8 cellular contexts compared by ENCODE assay signal in the genomic region with DNA sequence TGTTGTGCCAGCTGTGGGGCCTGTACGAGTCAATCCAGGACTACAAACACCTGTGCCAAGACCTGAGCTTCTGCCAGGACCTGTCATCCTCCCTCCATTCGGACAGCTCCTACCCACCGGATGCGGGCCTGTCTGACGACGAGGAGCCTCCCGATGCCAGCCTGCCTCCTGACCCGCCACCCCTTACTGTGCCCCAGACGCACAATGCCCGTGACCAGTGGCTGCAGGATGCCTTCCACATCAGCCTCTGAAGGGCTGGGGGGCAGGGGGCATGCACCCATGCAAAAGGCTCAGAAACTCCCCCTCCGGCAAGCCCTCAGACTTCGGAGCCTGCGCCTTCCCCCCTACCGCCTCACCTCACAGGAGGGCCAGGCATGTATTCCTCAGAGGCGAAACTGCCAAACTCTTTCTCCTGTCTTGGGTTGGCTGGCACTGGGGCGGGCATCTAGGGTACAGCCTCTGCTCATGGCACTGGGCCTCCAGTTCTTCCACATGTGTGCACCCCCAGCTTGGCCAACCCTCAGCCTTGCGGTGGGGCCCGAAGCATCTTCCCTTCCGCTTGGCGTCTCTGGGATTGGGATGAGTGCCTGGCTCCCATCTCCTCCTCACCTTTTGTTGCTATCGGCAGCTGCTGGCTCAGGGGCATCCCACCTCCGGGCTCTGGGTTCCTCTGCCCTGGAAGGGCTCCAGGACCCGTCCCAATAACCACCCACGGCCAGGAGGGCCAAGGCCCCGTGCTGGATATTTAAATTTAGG. TPM values are rescaled to one million over a fixed set of nuclear protein-coding genes. Genes with fewer than 3 reads are reported as not detected.
A peak's percentile ranks its signal among the peaks of the same experiment; 100 is the strongest.
DNase-seq lines count a peak whose midpoint lies in the region; TF ChIP-seq lines count a peak whose summit lies in the region.

No MANE protein-coding gene starts in this region.

- peak overlapping the region; percentile 90 to 97 (median 94) for H3K27ac ChIP-seq in Peyer's patch
- H3K27ac ChIP-seq in epithelial cell of prostate, result peak overlapping the region; percentile 96
- H3K27ac ChIP-seq in parathyroid adenoma, result peak overlapping the region; percentile 90

- no peaks in the 10 kb centered on the region for H3K36me3 ChIP-seq in Peyer's patch
- H3K36me3 ChIP-seq in parathyroid adenoma (ENCODE audit: control insufficient read depth, insufficient read depth, low read length), result no peaks in the 10 kb centered on the region

- H2AFZ ChIP-seq in parathyroid adenoma, result peak overlapping the region; percentile 22

- TF ChIP-seq CTCF in Calu3 (IDR thresholded peaks at IDR 0.05; ENCODE audit: unreplicated experiment) (no peak), Peyer's patch (IDR thresholded peaks at IDR 0.05) (no peak), parathyroid adenoma (IDR thresholded peaks at IDR 0.05) (no peak)

- intact Hi-C loops in Calu3 (cut with micrococcal nuclease; ENCODE audit: unreplicated experiment), result no loop called here

- CTCF ChIA-PET in Calu3 (lab: Charles Lee), result interaction anchor here (1.1 to 4.0 kb wide), 4 partner anchors 20 to 42 kb away, joined by 3 to 39 read pairs (median 4); a partner anchor contains a TSS

- H3K4me3 ChIP-seq in Peyer's patch (peak overlapping the region; percentile 77 to 96 (median 87)), parathyroid adenoma (ENCODE audit: low read depth, low read length) (peak overlapping the region; percentile 59)

- H3K4me1 Mint-ChIP-seq in Calu3 (ENCODE audit: low read depth, unreplicated experiment), result peaks cover 49% of the 10 kb centered on the region

- BruUV-seq in Calu3 (replicated peaks; lab: Mats Ljungman, UMichigan), result TSS peak; percentile 8

- H3K27me3 ChIP-seq in Peyer's patch (no peaks in the 10 kb centered on the region), parathyroid adenoma (ENCODE audit: control insufficient read depth, insufficient read depth, low read length) (no peaks in the 10 kb centered on the region)

- H3K9me3 Mint-ChIP-seq in Calu3 (ENCODE audit: low read depth, unreplicated experiment), result no peaks in the 10 kb centered on the region

- no peaks in the 10 kb centered on the region for H3K27me3 Mint-ChIP-seq in Calu3 (ENCODE audit: unreplicated experiment)

- peak overlapping the region; percentile 77 for H3K27ac Mint-ChIP-seq in Calu3 (ENCODE audit: unreplicated experiment)

- peaks cover 10 to 68% (median 45%) of the 10 kb centered on the region in 4 donors for H3K4me1 ChIP-seq in Peyer's patch
- peaks cover 14% of the 10 kb centered on the region for H3K4me1 ChIP-seq in parathyroid adenoma

- TF ChIP-seq POLR2A in Peyer's patch (IDR thresholded peaks at IDR 0.05), result no peak

- H3K9ac ChIP-seq in parathyroid adenoma, result no peak overlapping the region

- peak overlapping the region; percentile 70 for H3K4me2 ChIP-seq in parathyroid adenoma (ENCODE audit: low read length)

- no peaks in the 10 kb centered on the region for H3K79me2 ChIP-seq in parathyroid adenoma

- H3K9me3 ChIP-seq in Peyer's patch (no peaks in the 10 kb centered on the region), parathyroid adenoma (ENCODE audit: control insufficient read depth, low read length) (no peaks in the 10 kb centered on the region)

- peaks cover 98% of the 10 kb centered on the region for H3K36me3 Mint-ChIP-seq in Calu3 (ENCODE audit: insufficient read depth, unreplicated experiment)

- peak overlapping the region; percentile 79 for H3K4me3 Mint-ChIP-seq in Calu3 (ENCODE audit: low read depth, unreplicated experiment)

- DNase-seq in Calu3 (no peak), Peyer's patch (no peak), epithelial cell of prostate (ENCODE audit: low read depth, low spot score) (no peak), RKO (ENCODE audit: low spot score) (no peak), MV-4-11 (lab: John Stamatoyannopoulos, UW) (no peak), AG08395 (ENCODE audit: low spot score) (no peak)
- DNase-seq in activated CD8-positive, alpha-beta memory T cell treated with anti-CD3 and anti-CD28 coated beads for 24 hours, result no peak

RNA-seq across cellular contexts. Expression of a gene that starts 1.2 kb away (rescaled TPM):
- total RNA-seq in Calu3 (2022) (29.8 and 30.6 TPM in 2 replicates), Peyer's patch (10 to 100 TPM; 30.8 to 44.6 (median 32.4) TPM)

RNA-seq across cellular contexts. Expression of a gene that starts 2.3 kb away (rescaled TPM):
- total RNA-seq in Calu3 (2022) (73.7 and 81.0 TPM in 2 replicates), Peyer's patch (100 to 1,000 TPM in 3 of 4 donors, 10 to 100 TPM in 1; 65.2 to 163 (median 121) TPM)

RNA-seq across cellular contexts. Expression of a gene that starts 3.3 kb away (rescaled TPM):
- 40.7 and 45.3 TPM in 2 replicates for total RNA-seq in Calu3 (2022)
- total RNA-seq in Peyer's patch, result 10 to 100 TPM; 16.5 to 25.7 (median 25.4) TPM

RNA-seq across cellular contexts. Expression of a gene that starts 15.4 kb away (rescaled TPM):
- 166 and 169 TPM in 2 replicates for total RNA-seq in Calu3 (2022)
- total RNA-seq in Peyer's patch, result 100 to 1,000 TPM in 1 of 4 donors, 10 to 100 TPM in 3; 42.0 to 150 (median 88.3) TPM

RNA-seq across cellular contexts. Expression of a gene that starts 22.0 kb away (rescaled TPM):
- 1.2 and 1.4 TPM in 2 replicates for total RNA-seq in Calu3 (2022)
- total RNA-seq in Peyer's patch, result 1 to 10 TPM in 3 of 4 donors, not detected in 1; 1.5 to 3.5 (median 2.5) TPM
